ENCODE assay signal across 33 cellular contexts in the genomic region with DNA sequence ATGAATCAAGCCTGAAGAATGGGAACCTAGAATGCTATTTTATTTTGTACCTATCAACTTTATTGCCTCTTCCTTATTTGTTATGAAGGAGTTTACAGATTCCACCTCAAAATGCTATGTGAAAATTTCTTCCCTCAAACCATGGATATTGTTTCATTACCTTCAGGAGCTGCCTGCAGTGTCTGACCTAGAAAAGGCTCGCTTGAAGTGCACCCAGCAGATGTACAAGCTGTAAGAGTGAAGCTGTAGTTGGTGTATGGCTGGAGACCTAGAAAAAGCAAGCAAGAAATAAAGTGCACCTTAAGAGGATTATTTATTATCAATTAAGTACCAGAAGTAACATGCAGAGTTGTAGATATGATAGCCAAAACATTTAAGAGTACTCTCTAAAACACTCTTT.
"Had no signal": no experiment of that assay in that cellular context is flagged by ENCODE, and none has a peak within 500 bp of the region (broad histone marks: within the 10 kb centered on the region; RNA-seq: fewer than 3 reads in every experiment).

No MANE protein-coding gene starts in this region.

- H3K27ac ChIP-seq: adrenal gland, body of pancreas, brain microvascular endothelial cell, breast epithelium, VCaP had no signal

- DNase-seq: activated B cell treated with CpG ODN at 0.5 μM for 24 hours; activated CD4-positive, alpha-beta memory T cell treated with anti-CD3 and anti-CD28 coated beads for 36 hours; activated CD4-positive, alpha-beta T cell treated with anti-CD3 and anti-CD28 coated beads for 4 hours; activated CD4-positive, alpha-beta T cell treated with anti-CD3 and anti-CD28 coated beads, Interleukin-2, amount 10 ng/mL, durations not matched to agents 24 days and 14 days; activated CD4-positive, alpha-beta T cell treated with anti-CD3 and anti-CD28 coated beads, Interleukin-2, amount 50 U/mL, for 1 hour; activated CD4-positive, alpha-beta T cell treated with anti-CD3 and anti-CD28 coated beads, Interleukin-2, amount 50 U/mL, for 4 hours; activated CD4-positive, CD25-positive, alpha-beta regulatory T cell treated with anti-CD3 and anti-CD28 coated beads, Interleukin-2, amount 50 U/mL, for 72 hours; activated CD8-positive, alpha-beta memory T cell treated with anti-CD3 and anti-CD28 coated beads, Interleukin-2, amount 50 U/mL, for 4 hours; activated CD8-positive, alpha-beta T cell treated with anti-CD3 and anti-CD28 coated beads for 36 hours; activated effector memory CD4-positive, alpha-beta T cell treated with anti-CD3 and anti-CD28 coated beads, Interleukin-2, amount 50 U/mL, for 16 hours; activated gamma-delta T cell treated with Interleukin-2 at 50 U/mL for 16 hours; activated naive CD4-positive, alpha-beta T cell; activated naive CD4-positive, alpha-beta T cell treated with anti-CD3 and anti-CD28 coated beads for 36 hours; activated naive CD4-positive, alpha-beta T cell treated with anti-CD3 and anti-CD28 coated beads, Interleukin-2, amount 50 U/mL, for 16 hours; activated naive CD8-positive, alpha-beta T cell treated with anti-CD3 and anti-CD28 coated beads for 36 hours; activated T-cell treated with anti-CD3 and anti-CD28 coated beads for 4 hours; activated T-cell treated with anti-CD3 and anti-CD28 coated beads, Interleukin-2, amount 50 U/mL, for 1 hour; activated T-cell treated with anti-CD3 and anti-CD28 coated beads, Interleukin-2, amount 50 U/mL, for 4 hours; activated T-cell treated with anti-CD3 and anti-CD28 coated beads, Interleukin-2, amount 50 U/mL, for 72 hours; adrenal gland; amniotic stem cell; aorta; body of pancreas; brain microvascular endothelial cell; T-helper 1 cell; T-helper 2 cell; T-helper 9 cell had no signal

- H3K27me3 ChIP-seq: adrenal gland, body of pancreas, brain microvascular endothelial cell, breast epithelium had no signal

- FAIRE-seq: astrocyte, TTC549 had no signal

- H3K9me3 ChIP-seq: adrenal gland, body of pancreas, breast epithelium had no signal

- ATAC-seq: activated CD8-positive, alpha-beta T cell treated with anti-CD3 and anti-CD28 coated beads for 36 hours; activated naive CD4-positive, alpha-beta T cell treated with anti-CD3 and anti-CD28 coated beads, Interleukin-2, amount 50 U/mL, for 72 hours; activated T-cell treated with anti-CD3 and anti-CD28 coated beads, Interleukin-2, amount 50 U/mL, for 4 hours; activated T-cell treated with anti-CD3 and anti-CD28 coated beads, Interleukin-2, amount 50 U/mL, for 72 hours; activated T-helper 17 cell treated with anti-CD3 and anti-CD28 coated beads, Interleukin-2, amount 50 U/mL, for 72 hours; body of pancreas had no signal

- H3K4me3 ChIP-seq: adrenal gland, body of pancreas, breast epithelium had no signal

- H3K36me3 ChIP-seq: adrenal gland, brain microvascular endothelial cell, breast epithelium had no signal

- H3K4me1 ChIP-seq: adrenal gland, body of pancreas, breast epithelium had no signal
